ENCODE assay signal across 12 cellular contexts in genomic region chr6:42970859-42971612, GRCh38. TPM values are rescaled to one million over a fixed set of nuclear protein-coding genes. Genes with fewer than 3 reads are reported as not detected.
A peak's percentile ranks its signal among the peaks of the same experiment; 100 is the strongest.
DNase-seq lines count a peak whose midpoint lies in the region; ATAC-seq and TF ChIP-seq lines count a peak whose summit lies in the region.
"Had no signal": no experiment of that assay in that cellular context is flagged by ENCODE, and none has a peak within 500 bp of the region (broad histone marks: within the 10 kb centered on the region; RNA-seq: fewer than 3 reads in every experiment).

No MANE protein-coding gene starts in this region.

- peak; percentile 32 for DNase-seq in A172 (ENCODE audit: low spot score)
- DNase-seq in ELR (ENCODE audit: low read depth) = peak; percentile 68
- peak; percentile 42 for DNase-seq in epithelial cell of esophagus (ENCODE audit: low read depth)
- no peak for DNase-seq in lower leg skin (ENCODE audit: low spot score in 2 of 2)
- DNase-seq: hypothalamus, NCI-H1694 treated with DMSO at 0.1 percent for 48 hours, SJCRH30 had no signal

- ATAC-seq in SK-N-SH treated with all-trans-retinoic acid at 6 μM for 48 hours (peak; percentile 71), HG03469 (IDR thresholded peaks at IDR 0.05; ENCODE audit: unreplicated experiment) (no peak), GM18907 (IDR thresholded peaks at IDR 0.05; ENCODE audit: unreplicated experiment) (no peak), GM19452 (IDR thresholded peaks at IDR 0.05; ENCODE audit: unreplicated experiment) (no peak)

- no peak for TF ChIP-seq CTCF in epithelial cell of esophagus (IDR thresholded peaks at IDR 0.05; ENCODE audit: insufficient read depth, low read depth, low read length, missing control alignments)
- TF ChIP-seq CTCF in lower leg skin (IDR thresholded peaks at IDR 0.05) = no peak

- no peak for TF ChIP-seq POLR2A in lower leg skin (IDR thresholded peaks at IDR 0.05)

- intact Hi-C loops in lower leg skin (cut with DNase I; ENCODE audit: low total_unique reads) = no loop called here

- whole genome bisulfite sequencing in lower leg skin, 2 donors = 71 to 76% methylated on average over 4 of the region's 4 CpGs

- no peak overlapping the region for H3K4me3 ChIP-seq in epithelial cell of esophagus (ENCODE audit: low read length)
- no peak overlapping the region for H3K4me3 ChIP-seq in lower leg skin (ENCODE audit: low read depth, poor library complexity, severe bottlenecking)
- H3K4me3 ChIP-seq: HAP-1, SJCRH30 had no signal

TF ChIP-seq in SK-N-SH treated with all-trans-retinoic acid at 6 μM for 48 hours, 23 proteins besides CTCF, POLR2A, EP300 and RAD21:
- TF ChIP-seq PATZ1 (CRISPR knock-in tag; IDR thresholded peaks at IDR 0.05; ENCODE audit: borderline replicate concordance) (no peak), ESRRG (CRISPR knock-in tag; IDR thresholded peaks at IDR 0.05) (no peak), ZNF8 (CRISPR knock-in tag; IDR thresholded peaks at IDR 0.05) (no peak), OSR1 (CRISPR knock-in tag; IDR thresholded peaks at IDR 0.05) (no peak), ZFP3 (CRISPR knock-in tag; IDR thresholded peaks at IDR 0.05) (no peak), ZFP30 (CRISPR knock-in tag; IDR thresholded peaks at IDR 0.05) (no peak), RARB (CRISPR knock-in tag; IDR thresholded peaks at IDR 0.05) (no peak), CSDC2 (CRISPR knock-in tag; IDR thresholded peaks at IDR 0.05) (no peak), ARNTL (CRISPR knock-in tag; IDR thresholded peaks at IDR 0.05; ENCODE audit: borderline replicate concordance, low read depth) (no peak), ZC3H10 (CRISPR knock-in tag; IDR thresholded peaks at IDR 0.05) (no peak), ISL1 (CRISPR knock-in tag; IDR thresholded peaks at IDR 0.05) (no peak), POU6F1 (CRISPR knock-in tag; IDR thresholded peaks at IDR 0.05; ENCODE audit: borderline replicate concordance, low read depth) (no peak), ZNF565 (CRISPR knock-in tag; conservative IDR thresholded peaks at IDR 0.05; ENCODE audit: low read depth) (no peak), PPARA (CRISPR knock-in tag; IDR thresholded peaks at IDR 0.05; ENCODE audit: borderline replicate concordance) (no peak), GLIS3 (CRISPR knock-in tag; IDR thresholded peaks at IDR 0.05) (no peak), TOX (CRISPR knock-in tag; IDR thresholded peaks at IDR 0.05; ENCODE audit: borderline replicate concordance) (no peak)
- TF ChIP-seq, protein P1, sequence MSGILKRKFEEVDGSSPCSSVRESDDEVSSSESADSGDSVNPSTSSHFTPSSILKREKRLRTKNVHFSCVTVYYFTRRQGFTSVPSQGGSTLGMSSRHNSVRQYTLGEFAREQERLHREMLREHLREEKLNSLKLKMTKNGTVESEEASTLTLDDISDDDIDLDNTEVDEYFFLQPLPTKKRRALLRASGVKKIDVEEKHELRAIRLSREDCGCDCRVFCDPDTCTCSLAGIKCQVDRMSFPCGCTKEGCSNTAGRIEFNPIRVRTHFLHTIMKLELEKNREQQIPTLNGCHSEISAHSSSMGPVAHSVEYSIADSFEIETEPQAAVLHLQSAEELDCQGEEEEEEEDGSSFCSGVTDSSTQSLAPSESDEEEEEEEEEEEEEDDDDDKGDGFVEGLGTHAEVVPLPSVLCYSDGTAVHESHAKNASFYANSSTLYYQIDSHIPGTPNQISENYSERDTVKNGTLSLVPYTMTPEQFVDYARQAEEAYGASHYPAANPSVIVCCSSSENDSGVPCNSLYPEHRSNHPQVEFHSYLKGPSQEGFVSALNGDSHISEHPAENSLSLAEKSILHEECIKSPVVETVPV (CRISPR knock-in tag; IDR thresholded peaks at IDR 0.05) = no peak

RNA-seq across cellular contexts. Expression of gene PEX6, which starts 7.9 kb away (rescaled TPM):
- total RNA-seq in A172 (2014; rRNA removed; shearing (Covaris generic)) = 8.2 and 9.4 TPM in 2 replicates
- 10 to 100 TPM; 13.9 to 37.6 (median 25.7) TPM for total RNA-seq in lower leg skin

RNA-seq across cellular contexts. Expression of gene GNMT, which starts 10.5 kb away (rescaled TPM):
- 0.24 TPM in 1 of 2 replicates, not detected in the other for total RNA-seq in A172 (2014; rRNA removed; shearing (Covaris generic))
- 1 to 10 TPM in 1 of 4 donors, under 1 TPM in 3; 0.25 to 1.4 (median 0.60) TPM for total RNA-seq in lower leg skin
- total RNA-seq: SJCRH30 had no signal

RNA-seq across cellular contexts. Expression of gene PPP2R5D, which starts 13.3 kb away (rescaled TPM):
- total RNA-seq in A172 (2014; rRNA removed; shearing (Covaris generic)) = 38.9 and 48.5 TPM in 2 replicates
- total RNA-seq in lower leg skin = 10 to 100 TPM; 26.3 to 49.4 (median 40.8) TPM

RNA-seq across cellular contexts. Expression of gene CNPY3, which starts 41.8 kb away (rescaled TPM):
- total RNA-seq in A172 (2014; rRNA removed; shearing (Covaris generic)) = 33.8 and 36.3 TPM in 2 replicates
- 10 to 100 TPM; 15.6 to 28.9 (median 19.7) TPM for total RNA-seq in lower leg skin

RNA-seq across cellular contexts. Expression of gene MEA1, which starts 42.7 kb away (rescaled TPM):
- total RNA-seq in A172 (2014; rRNA removed; shearing (Covaris generic)) = 134 and 144 TPM in 2 replicates
- 10 to 100 TPM; 59.5 to 99.9 (median 77.5) TPM for total RNA-seq in lower leg skin

Comparison
In these comparisons a context has a peak if more than half of its experiments do, and no peak if none do; other contexts are left out.
1. DNase-seq: peak in A172 (single experiment), ELR (single experiment) and epithelial cell of esophagus (single experiment); none in lower leg skin (0 of 2).